ENCODE assay signal across 1 cellular context in genomic region chr19:17488593-17489391, GRCh38.
A peak's percentile ranks its signal among the peaks of the same experiment; 100 is the strongest.
TF ChIP-seq lines count a peak whose summit lies in the region.

No MANE protein-coding gene starts in this region.

TF ChIP-seq in K562, 482 proteins besides CTCF, POLR2A, EP300 and RAD21 (continued from another document and continues in another):
- TF ChIP-seq KAT8 (IDR thresholded peaks at IDR 0.05; ENCODE audit: low read depth): no peak
- no peak for TF ChIP-seq BACH1 (tag; IDR thresholded peaks at IDR 0.05)
- no peak for TF ChIP-seq SUPT5H (IDR thresholded peaks at IDR 0.05)
- TF ChIP-seq ZBTB5 (IDR thresholded peaks at IDR 0.05): no peak
- no peak for TF ChIP-seq MXI1 (IDR thresholded peaks at IDR 0.05; ENCODE audit: low read depth, low read length)
- TF ChIP-seq ZNF24 (IDR thresholded peaks at IDR 0.05): no peak
- TF ChIP-seq ZNF740 (CRISPR knock-in tag; IDR thresholded peaks at IDR 0.05): no peak
- TF ChIP-seq ZNF740 (tag; IDR thresholded peaks at IDR 0.05): no peak
- 0 out of 4 replicates have a peak, but pooled peaks of 1 of the 2 experiments have one; percentile 18 for TF ChIP-seq HDAC1 (IDR thresholded peaks at IDR 0.05)
- no peak for TF ChIP-seq STAT6 (CRISPR knock-in tag; IDR thresholded peaks at IDR 0.05)
- TF ChIP-seq CBX8 (IDR thresholded peaks at IDR 0.05; ENCODE audit: borderline replicate concordance, extremely low read depth, low read depth, low read length, poor library complexity, severe bottlenecking): no peak
- TF ChIP-seq ZMIZ1 (IDR thresholded peaks at IDR 0.05; ENCODE audit: low read depth in 2 of 2, low read length in 2 of 2): no peak
- no peak for TF ChIP-seq FIP1L1 (IDR thresholded peaks at IDR 0.05; ENCODE audit: low read depth, low read length, poor library complexity, severe bottlenecking)
- TF ChIP-seq SMAD4 (CRISPR knock-in tag; conservative IDR thresholded peaks at IDR 0.05): no peak
- TF ChIP-seq POLR2G (IDR thresholded peaks at IDR 0.05; ENCODE audit: low read depth, low read length): peak; percentile 46
- TF ChIP-seq MGA (IDR thresholded peaks at IDR 0.05): peak; percentile 81
- 0 out of 2 replicates have a peak, but pooled peaks have one; percentile 34 for TF ChIP-seq CREM (IDR thresholded peaks at IDR 0.05; ENCODE audit: low read depth)
- no peak for TF ChIP-seq SOX6 (IDR thresholded peaks at IDR 0.05)
- TF ChIP-seq JUND (IDR thresholded peaks at IDR 0.05; ENCODE audit: borderline replicate concordance, low read depth, low read length): no peak
- TF ChIP-seq JUND (tag; IDR thresholded peaks at IDR 0.05; ENCODE audit: borderline replicate concordance, low read depth, low read length): peak; percentile 27; the same call in 1 of the 3 replicates
- no peak for TF ChIP-seq TAF1 (IDR thresholded peaks at IDR 0.05; ENCODE audit: control insufficient read depth, extremely low read depth, insufficient read depth, low read length, severe bottlenecking)
- TF ChIP-seq CSDE1 (IDR thresholded peaks at IDR 0.05): no peak
- no peak for TF ChIP-seq ZNF79 (CRISPR knock-in tag; IDR thresholded peaks at IDR 0.05; ENCODE audit: low read depth)
- no peak for TF ChIP-seq RB1 (IDR thresholded peaks at IDR 0.05; ENCODE audit: low read depth)
- TF ChIP-seq TFAM (CRISPR knock-in tag; conservative IDR thresholded peaks at IDR 0.05): no peak
- TF ChIP-seq UBTF (IDR thresholded peaks at IDR 0.05; ENCODE audit: borderline replicate concordance in 1 of 2, low read depth in 2 of 2, low read length in 2 of 2): no peak
- no peak for TF ChIP-seq USF1 (CRISPR knock-in tag; IDR thresholded peaks at IDR 0.05)
- no peak for TF ChIP-seq HDAC3 (IDR thresholded peaks at IDR 0.05; ENCODE audit: borderline replicate concordance, partially characterized antibody)
- no peak for TF ChIP-seq ZC3H11A (IDR thresholded peaks at IDR 0.05; ENCODE audit: low read depth, low read length)
- no peak for TF ChIP-seq SMARCB1 (IDR thresholded peaks at IDR 0.05; ENCODE audit: insufficient read length, low read depth)
- TF ChIP-seq RBM25 (IDR thresholded peaks at IDR 0.05; ENCODE audit: low read depth, low read length, severe bottlenecking): no peak
- no peak for TF ChIP-seq RCOR1 (IDR thresholded peaks at IDR 0.05; ENCODE audit: borderline replicate concordance in 1 of 2, low read depth in 2 of 2, low read length in 2 of 2)
- no peak for TF ChIP-seq XRCC3 (IDR thresholded peaks at IDR 0.05)
- peak in 1 of 3 experiments; percentile 16 for TF ChIP-seq YY1 (IDR thresholded peaks at IDR 0.05; ENCODE audit: borderline replicate concordance in 1 of 3, control insufficient read depth in 1 of 3, extremely low read depth in 1 of 3, insufficient read depth in 3 of 3, insufficient read length in 1 of 3, insufficient replicate concordance in 2 of 3, low read depth in 1 of 3, low read length in 2 of 3)
- TF ChIP-seq MEIS2 (IDR thresholded peaks at IDR 0.05; ENCODE audit: partially characterized antibody): no peak
